16 cellular contexts compared by ENCODE assay signal in genomic region chr3:150680562-150680961, GRCh38. TPM values are rescaled to one million over a fixed set of nuclear protein-coding genes. Genes with fewer than 3 reads are reported as not detected.
DNase-seq lines count a peak whose midpoint lies in the region; ATAC-seq and TF ChIP-seq lines count a peak whose summit lies in the region.
"Had no signal": no experiment of that assay in that cellular context is flagged by ENCODE, and none has a peak within 500 bp of the region (broad histone marks: within the 10 kb centered on the region; RNA-seq: fewer than 3 reads in every experiment).

No MANE protein-coding gene starts in this region.

- H3K4me1 Mint-ChIP-seq in stimulated activated naive CD8-positive, alpha-beta T cell treated with anti-CD3 and anti-CD28 coated beads, Interleukin-15, Interleukin-2, amounts not matched to agents 100 ng/mL and 50 ng/mL, for 24 hours (ENCODE audit: low read depth): peaks cover 40% of the 10 kb centered on the region
- H3K4me1 Mint-ChIP-seq in stimulated activated naive B cell treated with anti-CD40 and anti-IgM and Interleukin-4, amounts not matched to agents 10 μg/mL and 1 μg/mL and 100 μg/mL, for 72 hours: peaks cover 20 to 36% of the 10 kb centered on the region in 2 donors

- H3K27me3 Mint-ChIP-seq in stimulated activated naive CD8-positive, alpha-beta T cell treated with anti-CD3 and anti-CD28 coated beads, Interleukin-15, Interleukin-2, amounts not matched to agents 100 ng/mL and 50 ng/mL, for 24 hours: no peaks in the 10 kb centered on the region
- H3K27me3 Mint-ChIP-seq in stimulated activated naive B cell treated with anti-CD40 and anti-IgM and Interleukin-4, amounts not matched to agents 10 μg/mL and 1 μg/mL and 100 μg/mL, for 72 hours: no peaks in the 10 kb centered on the region
- H3K27me3 Mint-ChIP-seq: progenitor cell of endocrine pancreas had no signal

- DNase-seq in stimulated activated naive CD8-positive, alpha-beta T cell treated with anti-CD3 and anti-CD28 coated beads, Interleukin-15, Interleukin-2, amounts not matched to agents 100 U/mL and 50 U/mL, for 24 hours: no peak
- DNase-seq in NCI-H82 (lab: John Stamatoyannopoulos, UW): peak; percentile 46
- DNase-seq in stimulated activated naive B cell treated with anti-CD40 and anti-IgM and Interleukin-4, amounts not matched to agents 10 μg/mL and 1 μg/mL and 100 μg/mL, for 72 hours: no peak
- no peak for DNase-seq in spleen
- no peak for DNase-seq in NCI-H510A (lab: John Stamatoyannopoulos, UW)
- DNase-seq: aorta, cortex of kidney, heart left ventricle, kidney had no signal

- TF ChIP-seq POLR2A in spleen (IDR thresholded peaks at IDR 0.05): no peak

- peaks cover 0 to 25% (median 4%) of the 10 kb centered on the region in 6 donors for H3K4me1 ChIP-seq in spleen
- H3K4me1 ChIP-seq: HAP-1, heart left ventricle, tibial nerve had no signal

- TF ChIP-seq CTCF in spleen (IDR thresholded peaks at IDR 0.05 in 8 of 11, conservative IDR thresholded peaks at IDR 0.05 in 3 of 11): no peak

- no peak for ATAC-seq in stimulated activated naive CD8-positive, alpha-beta T cell treated with anti-CD3 and anti-CD28 coated beads, Interleukin-15, Interleukin-2, amounts not matched to agents 100 U/mL and 50 U/mL, for 24 hours
- ATAC-seq in GM21825 (IDR thresholded peaks at IDR 0.05; ENCODE audit: unreplicated experiment) (peak; percentile 16), HG02852 (IDR thresholded peaks at IDR 0.05; ENCODE audit: unreplicated experiment) (no peak)
- ATAC-seq in stimulated activated naive B cell treated with anti-CD40 and anti-IgM and Interleukin-4, amounts not matched to agents 10 μg/mL and 1 μg/mL and 100 μg/mL, for 72 hours (replicated peaks): peak; percentile 4 to 7
- ATAC-seq: heart left ventricle had no signal

- H3K36me3 ChIP-seq in spleen: no peaks in the 10 kb centered on the region
- H3K36me3 ChIP-seq: HAP-1, heart left ventricle, tibial nerve had no signal

- intact Hi-C loops in spleen (cut with DNase I; ENCODE audit: low total_unique reads): no loop called here

- WGBS in spleen, 5 donors: 77 to 92% (median 84%) methylated on average over 5 of the region's 5 CpGs

- peaks cover 14% of the 10 kb centered on the region for H3K36me3 Mint-ChIP-seq in stimulated activated naive CD8-positive, alpha-beta T cell treated with anti-CD3 and anti-CD28 coated beads, Interleukin-15, Interleukin-2, amounts not matched to agents 100 ng/mL and 50 ng/mL, for 24 hours (ENCODE audit: low read depth)
- peaks cover 2 to 9% of the 10 kb centered on the region in 2 donors for H3K36me3 Mint-ChIP-seq in stimulated activated naive B cell treated with anti-CD40 and anti-IgM and Interleukin-4, amounts not matched to agents 10 μg/mL and 1 μg/mL and 100 μg/mL, for 72 hours

- peak overlapping the region; percentile 66 for H3K4me3 Mint-ChIP-seq in stimulated activated naive CD8-positive, alpha-beta T cell treated with anti-CD3 and anti-CD28 coated beads, Interleukin-15, Interleukin-2, amounts not matched to agents 100 ng/mL and 50 ng/mL, for 24 hours
- peak overlapping the region; percentile 60 to 62 for H3K4me3 Mint-ChIP-seq in stimulated activated naive B cell treated with anti-CD40 and anti-IgM and Interleukin-4, amounts not matched to agents 10 μg/mL and 1 μg/mL and 100 μg/mL, for 72 hours

- no peaks in the 10 kb centered on the region for H3K27me3 ChIP-seq in spleen (replicated peaks in 1 of 7)
- H3K27me3 ChIP-seq: heart left ventricle, tibial nerve had no signal

- H3K27ac ChIP-seq in spleen: peak overlapping the region in 3 of 8 donors; percentile 19 to 51 (median 49)
- H3K27ac ChIP-seq: heart left ventricle, tibial nerve had no signal

- peaks cover 9% of the 10 kb centered on the region for H3K9me3 Mint-ChIP-seq in stimulated activated naive CD8-positive, alpha-beta T cell treated with anti-CD3 and anti-CD28 coated beads, Interleukin-15, Interleukin-2, amounts not matched to agents 100 ng/mL and 50 ng/mL, for 24 hours
- H3K9me3 Mint-ChIP-seq in stimulated activated naive B cell treated with anti-CD40 and anti-IgM and Interleukin-4, amounts not matched to agents 10 μg/mL and 1 μg/mL and 100 μg/mL, for 72 hours: peaks cover 5 to 9% of the 10 kb centered on the region in 2 donors

- peak overlapping the region; percentile 85 for H3K27ac Mint-ChIP-seq in stimulated activated naive CD8-positive, alpha-beta T cell treated with anti-CD3 and anti-CD28 coated beads, Interleukin-15, Interleukin-2, amounts not matched to agents 100 ng/mL and 50 ng/mL, for 24 hours
- H3K27ac Mint-ChIP-seq in stimulated activated naive B cell treated with anti-CD40 and anti-IgM and Interleukin-4, amounts not matched to agents 10 μg/mL and 1 μg/mL and 100 μg/mL, for 72 hours: peak overlapping the region; percentile 89
- H3K27ac Mint-ChIP-seq: progenitor cell of endocrine pancreas had no signal

- peaks cover under 1 to 15% (median 13%) of the 10 kb centered on the region in 8 donors for H3K9me3 ChIP-seq in spleen
- H3K9me3 ChIP-seq: HAP-1 had no signal

- H3K4me3 ChIP-seq in spleen: no peak overlapping the region
- H3K4me3 ChIP-seq: HAP-1, heart left ventricle, tibial nerve had no signal

RNA-seq across cellular contexts. Expression of gene ERICH6, which starts 23.2 kb away (rescaled TPM):
- not detected for total RNA-seq in spleen
- not detected for polyA plus RNA-seq in spleen
- total RNA-seq: epithelial cell of proximal tubule, progenitor cell of endocrine pancreas had no signal
- polyA plus RNA-seq: aorta, heart left ventricle had no signal

Comparison
In these comparisons a context has a peak if more than half of its experiments do, and no peak if none do; other contexts are left out.
1. ATAC-seq: peak in GM21825 (single experiment) and stimulated activated naive B cell treated with anti-CD40 and anti-IgM and Interleukin-4, amounts not matched to agents 10 μg/mL and 1 μg/mL and 100 μg/mL, for 72 hours (2 of 2); none in stimulated activated naive CD8-positive, alpha-beta T cell treated with anti-CD3 and anti-CD28 coated beads, Interleukin-15, Interleukin-2, amounts not matched to agents 100 U/mL and 50 U/mL, for 24 hours (single experiment) and HG02852 (single experiment).